Comparison of ENCODE assay signal across 15 cellular contexts in the genomic region with DNA sequence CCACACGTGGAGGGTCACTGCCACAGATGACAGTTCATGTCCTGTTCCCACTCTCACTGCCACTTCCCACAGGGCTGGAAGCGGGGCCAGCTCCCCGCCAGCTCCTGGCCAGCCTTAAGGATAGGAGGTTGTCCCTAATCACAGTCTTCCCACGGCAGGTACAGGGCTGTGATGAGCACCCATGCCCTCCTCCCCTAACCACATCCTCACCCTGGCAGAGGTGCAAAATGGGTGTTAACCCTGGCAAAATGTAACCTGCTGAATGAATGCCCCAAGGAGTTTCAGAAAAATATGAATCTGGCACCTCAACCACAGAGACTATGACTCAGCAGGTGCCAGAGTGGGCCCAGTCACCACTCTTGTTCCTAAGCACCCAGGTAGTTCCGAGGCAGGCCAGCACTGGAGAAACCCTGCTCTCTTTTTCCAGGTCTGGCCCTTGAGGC.
DNase-seq lines count a peak whose midpoint lies in the region; ATAC-seq, FAIRE-seq and TF ChIP-seq lines count a peak whose summit lies in the region.
"Had no signal": no experiment of that assay in that cellular context is flagged by ENCODE, and none has a peak within 500 bp of the region (broad histone marks: within the 10 kb centered on the region; RNA-seq: fewer than 3 reads in every experiment).

No MANE protein-coding gene starts in this region.

- no peak overlapping the region for H3K4me3 Mint-ChIP-seq in CD8-positive, alpha-beta T cell
- H3K4me3 Mint-ChIP-seq in activated T-cell treated with anti-CD3 and anti-CD28 coated beads, Interleukin-2, amount 50 U/mL, for 72 hours, result no peak overlapping the region
- H3K4me3 Mint-ChIP-seq: CD4-positive, CD25-positive, alpha-beta regulatory T cell had no signal

- H3K27me3 ChIP-seq in CD8-positive, alpha-beta T cell (ENCODE audit: insufficient read depth, low read length), result no peaks in the 10 kb centered on the region

- peaks cover 31% of the 10 kb centered on the region for H3K27me3 Mint-ChIP-seq in CD8-positive, alpha-beta T cell (ENCODE audit: low read depth)
- H3K27me3 Mint-ChIP-seq in activated T-cell treated with anti-CD3 and anti-CD28 coated beads, Interleukin-2, amount 50 U/mL, for 72 hours (ENCODE audit: low read depth), result peaks cover 18% of the 10 kb centered on the region

- ATAC-seq in CD8-positive, alpha-beta T cell, result peak; percentile 51
- ATAC-seq in activated T-cell treated with anti-CD3 and anti-CD28 coated beads, Interleukin-2, amount 50 U/mL, for 72 hours (replicated peaks in 1 of 2), result peak; percentile 61 to 81
- ATAC-seq in GM18858 (IDR thresholded peaks at IDR 0.05; ENCODE audit: unreplicated experiment) (no peak), HG03095 (IDR thresholded peaks at IDR 0.05; ENCODE audit: unreplicated experiment) (no peak)

- no peaks in the 10 kb centered on the region for H3K36me3 Mint-ChIP-seq in CD8-positive, alpha-beta T cell
- peaks cover 0 to 2% of the 10 kb centered on the region in 2 donors for H3K36me3 Mint-ChIP-seq in activated T-cell treated with anti-CD3 and anti-CD28 coated beads, Interleukin-2, amount 50 U/mL, for 72 hours (ENCODE audit: insufficient read depth in 2 of 2)
- H3K36me3 Mint-ChIP-seq: CD4-positive, CD25-positive, alpha-beta regulatory T cell had no signal

- no peaks in the 10 kb centered on the region for H3K4me1 ChIP-seq in CD8-positive, alpha-beta T cell (ENCODE audit: insufficient read depth, low read length)

- H3K36me3 ChIP-seq in CD8-positive, alpha-beta T cell (ENCODE audit: insufficient read depth, low read length), result no peaks in the 10 kb centered on the region

- CTCF ChIA-PET in CD8-positive, alpha-beta T cell (lab: Charles Lee), result no interaction called here

- intact Hi-C loops in CD8-positive, alpha-beta T cell (cut with DNase I, micrococcal nuclease), result no loop called here

- no peak for TF ChIP-seq POLR2A in H54 (IDR thresholded peaks at IDR 0.05; ENCODE audit: low read depth, low read length)

- no peaks in the 10 kb centered on the region for H3K9me3 ChIP-seq in CD8-positive, alpha-beta T cell (ENCODE audit: low read length)

- H3K4me1 Mint-ChIP-seq in CD8-positive, alpha-beta T cell (ENCODE audit: low read depth), result peaks cover 7% of the 10 kb centered on the region
- H3K4me1 Mint-ChIP-seq in activated T-cell treated with anti-CD3 and anti-CD28 coated beads, Interleukin-2, amount 50 U/mL, for 72 hours (ENCODE audit: low read depth), result peaks cover 9% of the 10 kb centered on the region

- no peak overlapping the region for H3K27ac Mint-ChIP-seq in CD8-positive, alpha-beta T cell
- no peak overlapping the region for H3K27ac Mint-ChIP-seq in activated T-cell treated with anti-CD3 and anti-CD28 coated beads, Interleukin-2, amount 50 U/mL, for 72 hours
- H3K27ac Mint-ChIP-seq: CD4-positive, CD25-positive, alpha-beta regulatory T cell; progenitor cell of endocrine pancreas had no signal

- no peak overlapping the region for H3K27ac ChIP-seq in CD8-positive, alpha-beta T cell (ENCODE audit: low read depth, low read length)

- no peak for DNase-seq in CD8-positive, alpha-beta T cell
- DNase-seq in H54 (ENCODE audit: insufficient read length, low spot score) (peak; percentile 22), kidney tubule cell (ENCODE audit: low spot score) (peak; percentile 96), D341Med (ENCODE audit: low spot score) (no peak)
- peak; percentile 13 to 19 for DNase-seq in activated T-cell treated with anti-CD3 and anti-CD28 coated beads, Interleukin-2, amount 50 U/mL, for 72 hours
- no peak for DNase-seq in effector CD4-positive, alpha-beta T cell
- DNase-seq: erythroblast, NCI-H1436, NCI-H524, SIG-M5 had no signal

- no peak for TF ChIP-seq CTCF in CD8-positive, alpha-beta T cell (IDR thresholded peaks at IDR 0.05)

- no peak overlapping the region for H3K4me3 ChIP-seq in CD8-positive, alpha-beta T cell (ENCODE audit: low read depth, low read length)

- FAIRE-seq in H54 (lab: Jason Lieb, UNC), result no peak
- FAIRE-seq: TTC549 had no signal

- POLR2A ChIA-PET in CD8-positive, alpha-beta T cell (lab: Charles Lee), result no interaction called here

- H3K9me3 Mint-ChIP-seq in CD8-positive, alpha-beta T cell, result no peaks in the 10 kb centered on the region
- peaks cover 0 to 2% of the 10 kb centered on the region in 2 donors for H3K9me3 Mint-ChIP-seq in activated T-cell treated with anti-CD3 and anti-CD28 coated beads, Interleukin-2, amount 50 U/mL, for 72 hours

Comparison
In these comparisons a context has a peak if more than half of its experiments do, and no peak if none do; other contexts are left out.
1. ATAC-seq: peak in CD8-positive, alpha-beta T cell (single experiment) and activated T-cell treated with anti-CD3 and anti-CD28 coated beads, Interleukin-2, amount 50 U/mL, for 72 hours (2 of 2); none in GM18858 (single experiment) and HG03095 (single experiment).
2. DNase-seq: peak in H54 (single experiment), activated T-cell treated with anti-CD3 and anti-CD28 coated beads, Interleukin-2, amount 50 U/mL, for 72 hours (2 of 2) and kidney tubule cell (single experiment); none in CD8-positive, alpha-beta T cell (0 of 7), effector CD4-positive, alpha-beta T cell (single experiment) and D341Med (single experiment).